ENCODE assay signal across 18 cellular contexts in genomic region chr6:13053080-13053479, GRCh38.
DNase-seq lines count a peak whose midpoint lies in the region; ATAC-seq and TF ChIP-seq lines count a peak whose summit lies in the region.
"Had no signal": no experiment of that assay in that cellular context is flagged by ENCODE, and none has a peak within 500 bp of the region (broad histone marks: within the 10 kb centered on the region; RNA-seq: fewer than 3 reads in every experiment).

No MANE protein-coding gene starts in this region.

- DNase-seq in NCI-H2171 treated with DMSO at 0.1 percent for 48 hours (lab: John Stamatoyannopoulos, UW) (peak; percentile 40), cardiac fibroblast (ENCODE audit: low read depth in 2 of 2) (peak; percentile 7 to 13), left ventricle myocardium superior (peak; percentile 48), posterior cingulate gyrus (peak in 8 of 10 donors; percentile 28 to 92 (median 58)), upper lobe of right lung (no peak), NCI-H187 (lab: John Stamatoyannopoulos, UW) (no peak), GF-D8 (lab: John Stamatoyannopoulos, UW) (no peak), NCI-H345 treated with DMSO at 0.1 percent for 48 hours (lab: John Stamatoyannopoulos, UW; ENCODE audit: unreplicated experiment) (no peak)
- DNase-seq: AML-193, DMS79 treated with DMSO at 0.1 percent for 48 hours, MV-4-11, NCI-H1694 treated with DMSO at 0.1 percent for 48 hours, NCI-H2107, NCI-H226, NCI-H524 treated with DMSO at 0.1 percent for 48 hours, PC-3, RPMI8226 had no signal

- H3K4me3 ChIP-seq in cardiac fibroblast (replicated peaks in 1 of 2; ENCODE audit: low read depth in 2 of 2, low read length in 2 of 2) (no peak overlapping the region), upper lobe of right lung (no peak overlapping the region)

- intact Hi-C loops in left ventricle myocardium superior (cut with micrococcal nuclease): no loop called here
- intact Hi-C loops in posterior cingulate gyrus (cut with DNase I): no loop called here
- intact Hi-C loops in upper lobe of right lung (cut with DNase I): no loop called here

- no peaks in the 10 kb centered on the region for H3K4me1 ChIP-seq in upper lobe of right lung

- ATAC-seq in left ventricle myocardium superior (peak; percentile 66), upper lobe of right lung (no peak)
- ATAC-seq: PC-3 had no signal

- H3K36me3 ChIP-seq in upper lobe of right lung: no peaks in the 10 kb centered on the region

- H3K9me3 ChIP-seq in upper lobe of right lung: no peaks in the 10 kb centered on the region

- TF ChIP-seq CTCF in cardiac fibroblast (IDR thresholded peaks at IDR 0.05; ENCODE audit: low read depth, low read length) (no peak), upper lobe of right lung (IDR thresholded peaks at IDR 0.05) (no peak)

- H3K27me3 ChIP-seq in upper lobe of right lung: no peaks in the 10 kb centered on the region

- no peak overlapping the region for H3K27ac ChIP-seq in upper lobe of right lung
- H3K27ac ChIP-seq: KMS-11 had no signal

Comparison
In these comparisons a context has a peak if more than half of its experiments do, and no peak if none do; other contexts are left out.
1. DNase-seq: peak in NCI-H2171 treated with DMSO at 0.1 percent for 48 hours (single experiment), cardiac fibroblast (2 of 2), left ventricle myocardium superior (single experiment) and posterior cingulate gyrus (8 of 10); none in upper lobe of right lung (single experiment), NCI-H187 (0 of 2), GF-D8 (single experiment) and NCI-H345 treated with DMSO at 0.1 percent for 48 hours (single experiment).